Comparison of ENCODE assay signal across 27 cellular contexts in the genomic region with DNA sequence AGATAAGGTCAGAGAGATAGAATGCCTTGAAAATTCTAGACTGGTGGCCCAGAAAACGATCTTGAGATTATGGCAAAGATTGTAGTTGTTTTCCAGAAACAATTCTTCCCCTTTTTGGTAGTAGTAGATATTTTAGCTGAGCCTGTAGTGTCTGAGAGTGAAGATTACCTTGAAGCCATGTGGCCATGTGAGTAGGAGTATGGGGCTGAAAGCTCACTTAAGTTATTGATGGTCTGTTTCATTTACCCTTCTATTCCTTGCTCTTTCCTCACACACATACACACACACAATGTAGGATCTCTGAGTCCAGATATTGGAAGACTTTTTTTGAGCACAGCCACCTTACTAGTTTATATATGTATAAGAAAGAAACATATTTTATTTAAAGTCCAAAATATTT.
"Had no signal": no experiment of that assay in that cellular context is flagged by ENCODE, and none has a peak within 500 bp of the region (broad histone marks: within the 10 kb centered on the region; RNA-seq: fewer than 3 reads in every experiment).

No MANE protein-coding gene starts in this region.

- FAIRE-seq: islet of Langerhans, kidney had no signal

- H3K27me3 ChIP-seq: left lung, neural progenitor cell, neutrophil, right atrium auricular region, right lobe of liver, transverse colon, upper lobe of left lung had no signal

- H3K9me3 ChIP-seq: left lung, lower lobe of right lung, neutrophil, right atrium auricular region, right lobe of liver, transverse colon, upper lobe of left lung had no signal

- H3K4me2 ChIP-seq: neural progenitor cell, smooth muscle cell had no signal

- H2AFZ ChIP-seq: parathyroid adenoma had no signal

- H3K4me3 ChIP-seq: left lung, lower lobe of right lung, neural progenitor cell, right atrium auricular region, right lobe of liver, smooth muscle cell, transverse colon, upper lobe of left lung had no signal

- H3K36me3 ChIP-seq: left lung, lower lobe of right lung, neural progenitor cell, neutrophil, right atrium auricular region, right lobe of liver, transverse colon, upper lobe of left lung had no signal

- H3K79me2 ChIP-seq: parathyroid adenoma had no signal

- H3K4me1 ChIP-seq: left lung, lower lobe of right lung, neural progenitor cell, parathyroid adenoma, right atrium auricular region, right lobe of liver, upper lobe of left lung had no signal

- ATAC-seq: left colon; left lung; lower lobe of right lung; naive thymus-derived CD8-positive, alpha-beta T cell; right lobe of liver; stimulated activated memory B cell treated with anti-CD40 and anti-IgM and Interleukin-4, amounts not matched to agents 10 μg/mL and 1 μg/mL and 100 μg/mL, for 72 hours; stimulated activated naive CD8-positive, alpha-beta T cell treated with anti-CD3 and anti-CD28 coated beads, Interleukin-15, amount 100 ng/mL, for 72 hours had no signal

- H3K27ac ChIP-seq: left lung, lower lobe of right lung, neural progenitor cell, neutrophil, parathyroid adenoma, right atrium auricular region, right lobe of liver, transverse colon, upper lobe of left lung had no signal

- H3K9ac ChIP-seq: neural progenitor cell, parathyroid adenoma had no signal

- DNase-seq: hippocampal formation; immature natural killer cell; kidney; left colon; left lung; lower lobe of right lung; mammary epithelial cell; mesenchymal stem cell; naive thymus-derived CD8-positive, alpha-beta T cell; occipital lobe; right lobe of liver; stimulated activated CD4-positive, alpha-beta T cell treated with anti-CD3 and anti-CD28 coated beads, Interleukin-1b, Interleukin-23, amount 100 ng/mL, for 48 hours; stimulated activated CD4-positive, alpha-beta T cell treated with anti-CD3 and anti-CD28 coated beads, Interleukin-2, amount 100 ng/mL, for 48 hours; stimulated activated CD4-positive, alpha-beta T cell treated with anti-CD3 and anti-CD28 coated beads, Interleukin-4, amount 100 ng/mL, for 4 hours; stimulated activated CD8-positive, alpha-beta memory T cell treated with anti-CD3 and anti-CD28 coated beads, Interleukin-4, amount 100 ng/mL, for 48 hours; stimulated activated naive CD4-positive, alpha-beta T cell treated with Interleukin-2 at 50 U/mL for 16 hours; stimulated activated naive CD8-positive, alpha-beta T cell treated with anti-CD3 and anti-CD28 coated beads, Interleukin-15, amount 100 ng/mL, for 72 hours; substantia nigra; transverse colon; upper lobe of left lung had no signal
